Comparison of ENCODE assay signal across 14 cellular contexts in genomic region chr6:154458565-154459475, GRCh38. TPM values are rescaled to one million over a fixed set of nuclear protein-coding genes. Genes with fewer than 3 reads are reported as not detected.
DNase-seq lines count a peak whose midpoint lies in the region; ATAC-seq, FAIRE-seq and TF ChIP-seq lines count a peak whose summit lies in the region.
"Had no signal": no experiment of that assay in that cellular context is flagged by ENCODE, and none has a peak within 500 bp of the region (broad histone marks: within the 10 kb centered on the region; RNA-seq: fewer than 3 reads in every experiment).

No MANE protein-coding gene starts in this region.

- DNase-seq in M059J (ENCODE audit: low read depth) (peak; percentile 67), pancreas (no peak), NCI-H146 treated with DMSO at 0.1 percent for 48 hours (lab: John Stamatoyannopoulos, UW; ENCODE audit: unreplicated experiment) (no peak)
- no peak for DNase-seq in NK-92 treated with Interleukin-12 subunit alpha and Interleukin-12 subunit beta, amount 100 ng/mL, for 24 hours (lab: John Stamatoyannopoulos, UW)
- DNase-seq: activated CD8-positive, alpha-beta T cell treated with anti-CD3 and anti-CD28 coated beads, Interleukin-2, amount 10 ng/mL, durations not matched to agents 7 days and 5 days; CD8-positive, alpha-beta T cell; dorsolateral prefrontal cortex; left ventricle myocardium superior; stimulated activated CD4-positive, alpha-beta T cell treated with anti-CD3 and anti-CD28 coated beads, Interleukin-2, amount 100 ng/mL, for 48 hours; stimulated activated naive CD4-positive, alpha-beta T cell treated with Interleukin-2 at 50 U/mL for 16 hours had no signal

- peaks cover 0 to 11% (median 0%) of the 10 kb centered on the region in 11 experiments; a peak in 2 of 22 replicates for H4K20me1 ChIP-seq in BLaER1 treated with 17β-estradiol and CSF1 and Interleukin-3, amounts not matched to agents 10 nM and 100 nM

- no peaks in the 10 kb centered on the region for H3K9me3 ChIP-seq in BLaER1 treated with 17β-estradiol and CSF1 and Interleukin-3, amounts not matched to agents 10 nM and 100 nM (replicated peaks in 1 of 11)
- H3K9me3 ChIP-seq in endocrine pancreas (ENCODE audit: control insufficient read depth, low read length) = no peaks in the 10 kb centered on the region
- H3K9me3 ChIP-seq in pancreas = no peaks in the 10 kb centered on the region

- H3K4me2 ChIP-seq in BLaER1 treated with 17β-estradiol and CSF1 and Interleukin-3, amounts not matched to agents 10 nM and 100 nM = peak overlapping the region in 10 of 11 experiments; percentile 19 to 51 (median 35); a peak in 12 of 22 replicates

- 46 to 52% methylated on average over 8 of the region's 8 CpGs for WGBS in pancreas, 2 donors

- ATAC-seq in pancreas (no peak), HG03097 (IDR thresholded peaks at IDR 0.05; ENCODE audit: low FRiP score, unreplicated experiment) (no peak), GM21737 (IDR thresholded peaks at IDR 0.05; ENCODE audit: unreplicated experiment) (no peak)
- ATAC-seq: activated CD8-positive, alpha-beta T cell treated with anti-CD3 and anti-CD28 coated beads, Interleukin-2, amount 10 ng/mL, durations not matched to agents 7 days and 5 days; CD8-positive, alpha-beta T cell had no signal

- no peak overlapping the region for H3K9ac ChIP-seq in BLaER1 treated with 17β-estradiol and CSF1 and Interleukin-3, amounts not matched to agents 10 nM and 100 nM
- no peak overlapping the region for H3K9ac ChIP-seq in endocrine pancreas (ENCODE audit: control insufficient read depth, insufficient read depth, low read length)

- H3K4me3 ChIP-seq in BLaER1 treated with 17β-estradiol and CSF1 and Interleukin-3, amounts not matched to agents 10 nM and 100 nM = no peak overlapping the region
- H3K4me3 ChIP-seq in endocrine pancreas (ENCODE audit: control insufficient read depth, insufficient read depth, low read length) (peak overlapping the region; percentile 23), pancreas (no peak overlapping the region)
- H3K4me3 ChIP-seq: dorsolateral prefrontal cortex had no signal

- no peak for TF ChIP-seq CTCF in pancreas (IDR thresholded peaks at IDR 0.05)

- H3K27ac ChIP-seq in BLaER1 treated with 17β-estradiol and CSF1 and Interleukin-3, amounts not matched to agents 10 nM and 100 nM = no peak overlapping the region
- peak overlapping the region in 3 of 4 donors; percentile 19 to 55 (median 28) for H3K27ac ChIP-seq in pancreas

- H3K36me3 ChIP-seq in BLaER1 treated with 17β-estradiol and CSF1 and Interleukin-3, amounts not matched to agents 10 nM and 100 nM = no peaks in the 10 kb centered on the region
- H3K36me3 ChIP-seq in endocrine pancreas (ENCODE audit: control insufficient read depth, insufficient read depth, low read length) (no peaks in the 10 kb centered on the region), pancreas (no peaks in the 10 kb centered on the region)

- intact Hi-C loops in pancreas (cut with DNase I) = no loop called here

- H3K4me1 ChIP-seq in BLaER1 treated with 17β-estradiol and CSF1 and Interleukin-3, amounts not matched to agents 10 nM and 100 nM = peaks cover 5 to 10% (median 7%) of the 10 kb centered on the region in 10 experiments; a peak in 14 of 20 replicates
- H3K4me1 ChIP-seq in endocrine pancreas (ENCODE audit: control insufficient read depth, insufficient read depth, low read length) = peaks cover 4% of the 10 kb centered on the region
- H3K4me1 ChIP-seq in pancreas = peaks cover 11 to 34% (median 25%) of the 10 kb centered on the region in 3 donors

- no peaks in the 10 kb centered on the region for H3K27me3 ChIP-seq in BLaER1 treated with 17β-estradiol and CSF1 and Interleukin-3, amounts not matched to agents 10 nM and 100 nM
- H3K27me3 ChIP-seq in endocrine pancreas (ENCODE audit: control insufficient read depth, insufficient read depth, low read length) (no peaks in the 10 kb centered on the region), pancreas (no peaks in the 10 kb centered on the region)
- H3K27me3 ChIP-seq: dorsolateral prefrontal cortex had no signal

- FAIRE-seq in pancreas (lab: Jason Lieb, UNC) = no peak

RNA-seq across cellular contexts. Expression of gene CNKSR3, which starts 51.7 kb away (rescaled TPM):
- 9.9 and 19.4 TPM in 2 replicates for total RNA-seq in M059J (2014; rRNA removed; shearing (Covaris generic))
- total RNA-seq in pancreas = 10 to 100 TPM; 14.3 to 24.2 (median 18.6) TPM
- 10 to 100 TPM in 1 of 2 donors, 1 to 10 TPM in 1; 7.6 to 21.3 TPM for polyA plus RNA-seq in pancreas
- total RNA-seq: activated CD8-positive, alpha-beta T cell treated with anti-CD3 and anti-CD28 coated beads, Interleukin-2, amount 10 ng/mL, durations not matched to agents 7 days and 5 days; CD8-positive, alpha-beta T cell had no signal

Comparison
In these comparisons a context has a peak if more than half of its experiments do, and no peak if none do; other contexts are left out.
1. H3K27ac ChIP-seq: peak in pancreas (3 of 4); none in BLaER1 treated with 17β-estradiol and CSF1 and Interleukin-3, amounts not matched to agents 10 nM and 100 nM (0 of 11).